27 cellular contexts compared by ENCODE assay signal in the genomic region with DNA sequence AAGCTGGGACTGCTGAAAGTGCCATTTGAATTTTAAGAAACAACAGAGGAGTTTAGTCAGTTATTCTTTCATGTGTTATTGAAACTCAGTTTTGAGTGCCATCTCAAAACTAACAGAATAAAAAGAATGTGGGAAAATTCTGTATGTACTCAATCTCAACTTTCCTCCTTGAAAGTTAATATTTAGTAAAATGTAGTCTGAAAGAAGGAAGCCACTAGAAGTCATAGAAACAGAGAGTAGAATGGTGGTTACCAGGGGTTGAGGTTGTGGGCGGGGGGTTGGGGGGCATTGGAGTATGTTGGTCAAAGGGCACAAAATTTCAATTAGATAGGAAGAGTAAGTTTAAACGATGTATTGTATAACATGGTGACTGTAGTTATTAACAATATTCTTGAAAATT.
DNase-seq lines count a peak whose midpoint lies in the region; ATAC-seq, FAIRE-seq and TF ChIP-seq lines count a peak whose summit lies in the region.
"Had no signal": no experiment of that assay in that cellular context is flagged by ENCODE, and none has a peak within 500 bp of the region (broad histone marks: within the 10 kb centered on the region; RNA-seq: fewer than 3 reads in every experiment).

No MANE protein-coding gene starts in this region.

- peak; percentile 70 for FAIRE-seq in GM18507 (lab: Jason Lieb, UNC)
- FAIRE-seq in frontal cortex (lab: Jason Lieb, UNC), result no peak
- FAIRE-seq: bronchial epithelial cell had no signal

- H3K4me1 Mint-ChIP-seq in glutamatergic neuron (ENCODE audit: low read depth, unreplicated experiment), result no peaks in the 10 kb centered on the region
- H3K4me1 Mint-ChIP-seq in stimulated activated naive B cell treated with anti-CD40 and anti-IgM and Interleukin-4, amounts not matched to agents 10 μg/mL and 1 μg/mL and 100 μg/mL, for 72 hours, result no peaks in the 10 kb centered on the region
- H3K4me1 Mint-ChIP-seq: activated naive CD4-positive, alpha-beta T cell treated with anti-CD3 and anti-CD28 coated beads, Interleukin-2, amount 10 ng/mL, durations not matched to agents 7 days and 5 days; CD4-positive, CD25-positive, alpha-beta regulatory T cell; natural killer cell had no signal

- TF ChIP-seq POLR2A in lower leg skin (IDR thresholded peaks at IDR 0.05), result no peak

- H3K4me3 Mint-ChIP-seq in glutamatergic neuron (ENCODE audit: unreplicated experiment), result no peak overlapping the region
- no peak overlapping the region for H3K4me3 Mint-ChIP-seq in stimulated activated naive B cell treated with anti-CD40 and anti-IgM and Interleukin-4, amounts not matched to agents 10 μg/mL and 1 μg/mL and 100 μg/mL, for 72 hours
- H3K4me3 Mint-ChIP-seq: activated naive CD4-positive, alpha-beta T cell treated with anti-CD3 and anti-CD28 coated beads, Interleukin-2, amount 10 ng/mL, durations not matched to agents 7 days and 5 days; activated T-helper 1 cell treated with anti-CD3 and anti-CD28 coated beads, Interleukin-12 subunit alpha, Interleukin-12 subunit beta, Interleukin-2, Interleukin-4 antibody, amounts not matched to agents 30 ng/mL and 10 ng/mL and 1 ng/mL, durations not matched to agents 14 hours and 24 hours and 36 hours; CD4-positive, CD25-positive, alpha-beta regulatory T cell; natural killer cell; type B pancreatic cell had no signal

- H3K4me3 ChIP-seq in lower leg skin (ENCODE audit: low read depth, poor library complexity, severe bottlenecking), result no peak overlapping the region
- H3K4me3 ChIP-seq: left ventricle myocardium inferior, skin epidermis had no signal

- no peak overlapping the region for H3K27ac Mint-ChIP-seq in glutamatergic neuron (ENCODE audit: unreplicated experiment)
- no peak overlapping the region for H3K27ac Mint-ChIP-seq in stimulated activated naive B cell treated with anti-CD40 and anti-IgM and Interleukin-4, amounts not matched to agents 10 μg/mL and 1 μg/mL and 100 μg/mL, for 72 hours
- H3K27ac Mint-ChIP-seq: activated naive CD4-positive, alpha-beta T cell treated with anti-CD3 and anti-CD28 coated beads, Interleukin-2, amount 10 ng/mL, durations not matched to agents 7 days and 5 days; activated T-helper 1 cell treated with anti-CD3 and anti-CD28 coated beads, Interleukin-12 subunit alpha, Interleukin-12 subunit beta, Interleukin-2, Interleukin-4 antibody, amounts not matched to agents 30 ng/mL and 10 ng/mL and 1 ng/mL, durations not matched to agents 14 hours and 24 hours and 36 hours; CD4-positive, CD25-positive, alpha-beta regulatory T cell; natural killer cell; type B pancreatic cell had no signal

- H3K27me3 Mint-ChIP-seq in glutamatergic neuron (ENCODE audit: unreplicated experiment), result no peaks in the 10 kb centered on the region
- H3K27me3 Mint-ChIP-seq in stimulated activated naive B cell treated with anti-CD40 and anti-IgM and Interleukin-4, amounts not matched to agents 10 μg/mL and 1 μg/mL and 100 μg/mL, for 72 hours, result no peaks in the 10 kb centered on the region
- H3K27me3 Mint-ChIP-seq: activated naive CD4-positive, alpha-beta T cell treated with anti-CD3 and anti-CD28 coated beads, Interleukin-2, amount 10 ng/mL, durations not matched to agents 7 days and 5 days; CD4-positive, CD25-positive, alpha-beta regulatory T cell; type B pancreatic cell had no signal

- intact Hi-C loops in lower leg skin (cut with DNase I; ENCODE audit: low total_unique reads), result no loop called here

- DNase-seq in GM18507 (ENCODE audit: extremely low spot score, insufficient read length, low read depth) (no peak), glutamatergic neuron (no peak), frontal cortex (ENCODE audit: low spot score in 2 of 2) (no peak), lower leg skin (ENCODE audit: low spot score in 2 of 2) (no peak)
- no peak for DNase-seq in stimulated activated naive B cell treated with anti-CD40 and anti-IgM and Interleukin-4, amounts not matched to agents 10 μg/mL and 1 μg/mL and 100 μg/mL, for 72 hours
- DNase-seq: 8988T; activated CD4-positive, alpha-beta T cell treated with anti-CD3 and anti-CD28 coated beads, Interleukin-2, amount 50 U/mL, for 1 hour; activated naive CD4-positive, alpha-beta T cell treated with anti-CD3 and anti-CD28 coated beads, Interleukin-2, amount 10 ng/mL, durations not matched to agents 7 days and 5 days; amygdala; CD4-positive, CD25-positive, alpha-beta regulatory T cell; effector memory CD4-positive, alpha-beta T cell; foreskin fibroblast; HCEC 1CT; left ventricle myocardium inferior; natural killer cell; NCI-H1417; NCI-H2107; NCI-H446 treated with DMSO at 0.1 percent for 48 hours; T-helper 9 cell had no signal

- H3K36me3 Mint-ChIP-seq in glutamatergic neuron (ENCODE audit: unreplicated experiment), result no peaks in the 10 kb centered on the region
- H3K36me3 Mint-ChIP-seq in stimulated activated naive B cell treated with anti-CD40 and anti-IgM and Interleukin-4, amounts not matched to agents 10 μg/mL and 1 μg/mL and 100 μg/mL, for 72 hours, result no peaks in the 10 kb centered on the region
- H3K36me3 Mint-ChIP-seq: activated naive CD4-positive, alpha-beta T cell treated with anti-CD3 and anti-CD28 coated beads, Interleukin-2, amount 10 ng/mL, durations not matched to agents 7 days and 5 days; CD4-positive, CD25-positive, alpha-beta regulatory T cell; natural killer cell; type B pancreatic cell had no signal

- H3K9me3 Mint-ChIP-seq in glutamatergic neuron (ENCODE audit: unreplicated experiment), result peaks cover 1% of the 10 kb centered on the region
- H3K9me3 Mint-ChIP-seq in stimulated activated naive B cell treated with anti-CD40 and anti-IgM and Interleukin-4, amounts not matched to agents 10 μg/mL and 1 μg/mL and 100 μg/mL, for 72 hours, result no peaks in the 10 kb centered on the region
- H3K9me3 Mint-ChIP-seq: activated T-helper 1 cell treated with anti-CD3 and anti-CD28 coated beads, Interleukin-12 subunit alpha, Interleukin-12 subunit beta, Interleukin-2, Interleukin-4 antibody, amounts not matched to agents 30 ng/mL and 10 ng/mL and 1 ng/mL, durations not matched to agents 14 hours and 24 hours and 36 hours; type B pancreatic cell had no signal

- peak; percentile 50 for ATAC-seq in GM19324 (IDR thresholded peaks at IDR 0.05; ENCODE audit: low FRiP score, unreplicated experiment)
- peak; percentile 51 for ATAC-seq in HG02642 (IDR thresholded peaks at IDR 0.05; ENCODE audit: poor library complexity, unreplicated experiment)
- ATAC-seq in HG03354 (IDR thresholded peaks at IDR 0.05; ENCODE audit: poor library complexity, severe bottlenecking, unreplicated experiment), result peak; percentile 57
- no peak for ATAC-seq in stimulated activated naive B cell treated with anti-CD40 and anti-IgM and Interleukin-4, amounts not matched to agents 10 μg/mL and 1 μg/mL and 100 μg/mL, for 72 hours (replicated peaks)
- ATAC-seq: natural killer cell, Right ventricle myocardium inferior had no signal

- TF ChIP-seq CTCF in glutamatergic neuron (IDR thresholded peaks at IDR 0.05; ENCODE audit: partially characterized antibody, unreplicated experiment) (no peak), lower leg skin (IDR thresholded peaks at IDR 0.05) (no peak)

- 62 to 92% methylated on average over 2 of the region's 2 CpGs for WGBS in lower leg skin, 2 donors

Comparison
In these comparisons a context has a peak if more than half of its experiments do, and no peak if none do; other contexts are left out.
1. ATAC-seq: peak in GM19324 (single experiment), HG02642 (single experiment) and HG03354 (single experiment); none in stimulated activated naive B cell treated with anti-CD40 and anti-IgM and Interleukin-4, amounts not matched to agents 10 μg/mL and 1 μg/mL and 100 μg/mL, for 72 hours (0 of 2).